In the genomic region with DNA sequence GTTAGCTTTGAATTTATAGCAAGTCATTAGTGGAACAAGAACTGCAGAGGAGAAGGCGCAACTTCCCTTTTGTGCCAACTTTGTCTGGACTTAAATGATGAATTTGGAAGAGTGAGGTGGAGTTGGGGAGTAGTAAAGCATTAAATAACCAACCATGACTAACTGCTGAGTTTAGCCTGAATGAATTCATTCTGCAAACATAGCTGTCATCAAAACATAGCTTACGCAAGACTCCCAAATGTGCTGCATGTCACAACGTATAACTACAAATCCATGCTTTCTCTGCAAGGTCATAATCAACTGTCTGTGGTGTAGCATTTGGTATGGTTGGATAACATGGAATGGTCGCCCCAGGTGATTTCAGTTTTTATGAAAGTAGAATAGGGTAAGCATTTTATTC, we compare ENCODE assay signal across 17 cellular contexts.
DNase-seq lines count a peak whose midpoint lies in the region; ATAC-seq, FAIRE-seq and TF ChIP-seq lines count a peak whose summit lies in the region.
"Had no signal": no experiment of that assay in that cellular context is flagged by ENCODE, and none has a peak within 500 bp of the region (broad histone marks: within the 10 kb centered on the region; RNA-seq: fewer than 3 reads in every experiment).

No MANE protein-coding gene starts in this region.

- H3K9me3 Mint-ChIP-seq in activated CD4-positive, alpha-beta T cell treated with anti-CD3 and anti-CD28 coated beads, Interleukin-2, amount 10 ng/mL, durations not matched to agents 24 days and 14 days, result peaks cover 17% of the 10 kb centered on the region

- H3K4me2 ChIP-seq in K562 (ENCODE audit: insufficient read depth, low read length), result no peak overlapping the region

- TF ChIP-seq CTCF in NB4 (IDR thresholded peaks at IDR 0.05; ENCODE audit: low read depth, low read length) (no peak), K562 (IDR thresholded peaks at IDR 0.05 in 2 of 3, conservative IDR thresholded peaks at IDR 0.05 in 1 of 3; ENCODE audit: insufficient read depth in 2 of 3, low read depth in 1 of 3, low read length in 3 of 3) (no peak)

- no peak for TF ChIP-seq POLR2A in NB4 (IDR thresholded peaks at IDR 0.05; ENCODE audit: extremely low read depth, insufficient read length)
- TF ChIP-seq POLR2A in K562 (conservative IDR thresholded peaks at IDR 0.05), result no peak

- H3K4me1 Mint-ChIP-seq in activated CD4-positive, alpha-beta T cell treated with anti-CD3 and anti-CD28 coated beads, Interleukin-2, amount 10 ng/mL, durations not matched to agents 24 days and 14 days, result peaks cover 10% of the 10 kb centered on the region

- no peak overlapping the region for H3K4me3 ChIP-seq in NB4 (ENCODE audit: low read depth, low read length)
- no peak overlapping the region for H3K4me3 ChIP-seq in K562
- H3K4me3 ChIP-seq: MG63 had no signal

- peaks cover 30% of the 10 kb centered on the region for H3K36me3 Mint-ChIP-seq in activated CD4-positive, alpha-beta T cell treated with anti-CD3 and anti-CD28 coated beads, Interleukin-2, amount 10 ng/mL, durations not matched to agents 24 days and 14 days (ENCODE audit: low read depth)

- ATAC-seq in K562, result no peak
- ATAC-seq: effector memory CD8-positive, alpha-beta T cell; sciatic nerve had no signal

- intact Hi-C loops in K562 (cut with micrococcal nuclease), result no loop called here
- intact Hi-C loops in activated CD4-positive, alpha-beta T cell treated with anti-CD3 and anti-CD28 coated beads, Interleukin-2, amount 10 ng/mL, durations not matched to agents 24 days and 14 days (cut with micrococcal nuclease), result no loop called here

- FAIRE-seq in K562 (lab: Jason Lieb, UNC), result no peak

- no peak overlapping the region for H3K27ac ChIP-seq in K562 (ENCODE audit: extremely low read depth, low read depth, low read length)

- no peak overlapping the region for H3K27ac Mint-ChIP-seq in activated CD4-positive, alpha-beta T cell treated with anti-CD3 and anti-CD28 coated beads, Interleukin-2, amount 10 ng/mL, durations not matched to agents 24 days and 14 days
- H3K27ac Mint-ChIP-seq: activated naive CD8-positive, alpha-beta T cell; effector memory CD8-positive, alpha-beta T cell; mesothelial cell of epicardium had no signal

- BruUV-seq in K562 (replicated peaks; lab: Mats Ljungman, UMichigan), result no TSS peak

- H4K20me1 ChIP-seq in K562 (replicated peaks; ENCODE audit: control insufficient read depth, insufficient read depth, low read length), result no peaks in the 10 kb centered on the region

- no peak overlapping the region for H3K4me3 Mint-ChIP-seq in activated CD4-positive, alpha-beta T cell treated with anti-CD3 and anti-CD28 coated beads, Interleukin-2, amount 10 ng/mL, durations not matched to agents 24 days and 14 days
- H3K4me3 Mint-ChIP-seq: activated naive CD8-positive, alpha-beta T cell; effector memory CD8-positive, alpha-beta T cell; mesothelial cell of epicardium had no signal

- POLR2A ChIA-PET in K562 (lab: Yijun Ruan, JAX), result interaction anchor here (0.6 to 1.6 kb wide), 2 partner anchors 17 to 1070 kb away, joined by 4 read pairs; no protein-coding TSS in a partner anchor

- no peaks in the 10 kb centered on the region for H3K4me1 ChIP-seq in K562 (replicated peaks in 1 of 2; ENCODE audit: control insufficient read depth in 2 of 2, insufficient read depth in 2 of 2, low read length in 2 of 2)

- no peaks in the 10 kb centered on the region for H3K36me3 ChIP-seq in K562 (ENCODE audit: control insufficient read depth, insufficient read depth, low read length)
- H3K36me3 ChIP-seq: MG63 had no signal

- peak; percentile 12 for DNase-seq in GM04503 (ENCODE audit: low read depth)
- DNase-seq in NB4 (ENCODE audit: low read depth), result peak; percentile 13
- no peak for DNase-seq in K562 (ENCODE audit: extremely low read depth in 1 of 4, low spot score in 3 of 4)
- peak; percentile 33 for DNase-seq in iris pigment epithelial cell (ENCODE audit: low read depth)
- no peak for DNase-seq in activated CD4-positive, alpha-beta T cell treated with anti-CD3 and anti-CD28 coated beads, Interleukin-2, amount 10 ng/mL, durations not matched to agents 24 days and 14 days
- no peak for DNase-seq in GDM1 (lab: John Stamatoyannopoulos, UW)
- DNase-seq in activated effector memory CD4-positive, alpha-beta T cell treated with anti-CD3 and anti-CD28 coated beads, Interleukin-2, amount 50 U/mL, for 16 hours, result no peak
- DNase-seq in amniotic stem cell (lab: John Stamatoyannopoulos, UW), result no peak
- DNase-seq: activated CD4-positive, alpha-beta T cell treated with anti-CD3 and anti-CD28 coated beads for 48 hours; caudate nucleus; effector memory CD8-positive, alpha-beta T cell; MG63; NCI-H2081 treated with DMSO at 0.1 percent for 48 hours; stimulated activated CD8-positive, alpha-beta memory T cell treated with anti-CD3 and anti-CD28 coated beads, Interleukin-4, amount 100 ng/mL, for 48 hours had no signal

- TF ChIP-seq EP300 in K562 (IDR thresholded peaks at IDR 0.05; ENCODE audit: low read length), result no peak

- no peaks in the 10 kb centered on the region for H3K79me2 ChIP-seq in K562 (ENCODE audit: control insufficient read depth, insufficient read depth, low read length)

- in situ Hi-C loops in K562 (cut with MboI), result no loop called here

- CTCF ChIA-PET in K562 (lab: Yijun Ruan, JAX; ENCODE audit: low intra/inter-chr PET ratio), result no interaction called here

- TF ChIP-seq RAD21 in K562 (CRISPR knock-in tag; conservative IDR thresholded peaks at IDR 0.05 in 1 of 2, IDR thresholded peaks at IDR 0.05 in 1 of 2), result no peak

- H3K27me3 ChIP-seq in K562 (ENCODE audit: control insufficient read depth in 2 of 2, insufficient read depth in 2 of 2, low read length in 2 of 2), result no peaks in the 10 kb centered on the region; a peak in 1 of 5 replicates
- H3K27me3 ChIP-seq: MG63 had no signal

- no peak overlapping the region for H2AFZ ChIP-seq in K562 (ENCODE audit: low read depth, low read length)

- no peaks in the 10 kb centered on the region for H3K9me1 ChIP-seq in K562 (ENCODE audit: control insufficient read depth, insufficient read depth, low read length)

- 2% methylated on average over 4 of the region's 4 CpGs for WGBS in K562 (ENCODE audit: insufficient coverage, low coverage, missing lambda C conversion rate)

- no peak overlapping the region for H3K9ac ChIP-seq in K562 (ENCODE audit: insufficient read depth in 1 of 2, low read depth in 2 of 2, low read length in 2 of 2)

- no peaks in the 10 kb centered on the region for H3K27me3 Mint-ChIP-seq in activated CD4-positive, alpha-beta T cell treated with anti-CD3 and anti-CD28 coated beads, Interleukin-2, amount 10 ng/mL, durations not matched to agents 24 days and 14 days
- H3K27me3 Mint-ChIP-seq: activated naive CD8-positive, alpha-beta T cell had no signal

- no peaks in the 10 kb centered on the region for H3K9me3 ChIP-seq in K562 (replicated peaks; ENCODE audit: control insufficient read depth, insufficient read depth, low read depth, low read length)
- H3K9me3 ChIP-seq: MG63 had no signal

TF ChIP-seq in K562, 482 proteins besides CTCF, POLR2A, EP300 and RAD21:
- peak; percentile 48; the same call in 1 of the 2 replicates for TF ChIP-seq CEBPB (tag; IDR thresholded peaks at IDR 0.05)
- TF ChIP-seq COPS2 (conservative IDR thresholded peaks at IDR 0.05), result no peak

Comparison
In these comparisons a context has a peak if more than half of its experiments do, and no peak if none do; other contexts are left out.
1. DNase-seq: peak in GM04503 (single experiment), NB4 (single experiment) and iris pigment epithelial cell (single experiment); none in K562 (0 of 4), activated CD4-positive, alpha-beta T cell treated with anti-CD3 and anti-CD28 coated beads, Interleukin-2, amount 10 ng/mL, durations not matched to agents 24 days and 14 days (single experiment), GDM1 (single experiment), activated effector memory CD4-positive, alpha-beta T cell treated with anti-CD3 and anti-CD28 coated beads, Interleukin-2, amount 50 U/mL, for 16 hours (single experiment) and amniotic stem cell (single experiment).